1 cellular context compared by ENCODE assay signal in genomic region chr15:76139368-76140068, GRCh38.
TF ChIP-seq lines count a peak whose summit lies in the region.

No MANE protein-coding gene starts in this region.

TF ChIP-seq in H1, 55 proteins besides CTCF, POLR2A, EP300 and RAD21 (continued from another document):
- no peak for TF ChIP-seq E2F6 (IDR thresholded peaks at IDR 0.05)
- TF ChIP-seq GABPA (IDR thresholded peaks at IDR 0.05; ENCODE audit: borderline replicate concordance, insufficient read depth, low read length) = no peak
- TF ChIP-seq SP1 (IDR thresholded peaks at IDR 0.05; ENCODE audit: low read depth, low read length) = no peak
- 0 out of 2 replicates have a peak, but pooled peaks have one; percentile 35 for TF ChIP-seq JUND (IDR thresholded peaks at IDR 0.05; ENCODE audit: low read length)
TF ChIP-seq in H1: peak in this region for 2.
